ENCODE assay signal across 8 cellular contexts in genomic region chr11:11380340-11380739, GRCh38.
"Had no signal": no experiment of that assay in that cellular context is flagged by ENCODE, and none has a peak within 500 bp of the region (broad histone marks: within the 10 kb centered on the region; RNA-seq: fewer than 3 reads in every experiment).

No MANE protein-coding gene starts in this region.

- H3K4me3 ChIP-seq: GM12878 had no signal

- ATAC-seq: GM12878 had no signal

- DNase-seq: GDM1, GF-D8 had no signal

- FAIRE-seq: G401.6, GM12878, GM12891, GM12892, GM18507, GM19239 had no signal
